9 cellular contexts compared by ENCODE assay signal in the genomic region with DNA sequence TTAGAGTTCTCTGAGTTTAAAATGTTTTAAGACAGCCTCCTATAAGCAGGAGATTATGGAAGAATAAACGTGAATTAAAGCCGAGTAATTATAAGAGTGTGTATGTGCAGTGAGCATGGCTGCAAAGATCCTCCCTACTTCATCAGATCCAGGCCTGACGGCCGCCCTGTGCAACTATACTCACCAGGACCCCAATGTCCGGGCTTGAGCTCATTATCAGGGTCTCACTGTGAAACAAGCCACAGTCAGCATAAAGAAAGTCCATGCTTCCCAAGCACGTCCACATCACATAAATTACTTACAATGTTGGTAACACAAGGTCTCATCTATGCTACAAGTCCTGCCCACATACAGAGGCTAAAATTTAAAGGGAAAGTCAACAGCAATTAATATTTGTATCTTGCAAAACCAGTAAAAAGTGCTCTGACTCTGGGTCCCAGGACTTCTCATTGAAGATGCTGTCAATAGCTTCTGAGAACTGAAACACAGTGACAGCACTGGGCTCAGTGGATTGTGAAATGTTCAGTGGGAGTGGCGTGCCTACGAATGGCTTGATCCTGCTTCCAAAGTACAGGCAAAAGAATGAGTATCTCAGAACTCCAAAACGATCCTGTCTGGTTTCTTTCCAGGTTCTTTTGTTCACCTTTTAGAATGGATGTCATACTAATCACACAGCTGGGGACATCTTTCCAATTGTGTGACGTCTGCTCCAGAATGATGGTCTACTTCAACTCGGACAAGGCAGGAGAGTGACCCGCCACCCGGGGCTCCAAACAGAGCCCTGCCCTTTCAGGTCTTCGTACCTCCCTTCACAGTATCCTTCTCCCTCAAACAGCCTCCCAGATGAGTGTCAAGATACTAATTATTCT.
DNase-seq lines count a peak whose midpoint lies in the region; FAIRE-seq and TF ChIP-seq lines count a peak whose summit lies in the region.
"Had no signal": no experiment of that assay in that cellular context is flagged by ENCODE, and none has a peak within 500 bp of the region (broad histone marks: within the 10 kb centered on the region; RNA-seq: fewer than 3 reads in every experiment).

No MANE protein-coding gene starts in this region.

- H3K4me1 ChIP-seq in ascending aorta (peaks cover 46 to 95% of the 10 kb centered on the region in 2 donors), hepatocyte (ENCODE audit: insufficient read depth) (peaks cover 47% of the 10 kb centered on the region), skeletal muscle satellite cell (ENCODE audit: control insufficient read depth, insufficient read depth, low read length) (peaks cover 57% of the 10 kb centered on the region), kidney (ENCODE audit: control insufficient read depth in 1 of 2, insufficient read depth in 1 of 2, low read depth in 1 of 2, low read length in 2 of 2) (peaks cover 36 to 37% of the 10 kb centered on the region in 2 donors)

- peak overlapping the region in 1 of 2 donors; percentile 23 for H3K4me3 ChIP-seq in ascending aorta
- H3K4me3 ChIP-seq in hepatocyte = no peak overlapping the region
- no peak overlapping the region for H3K4me3 ChIP-seq in skeletal muscle satellite cell (ENCODE audit: low read length)
- no peak overlapping the region for H3K4me3 ChIP-seq in kidney (ENCODE audit: low read length in 2 of 2)

- no peak overlapping the region for H3K4me2 ChIP-seq in hepatocyte
- peak overlapping the region; percentile 3 for H3K4me2 ChIP-seq in skeletal muscle satellite cell (ENCODE audit: low read length)

- H4K20me1 ChIP-seq in hepatocyte (ENCODE audit: insufficient read depth, poor library complexity, severe bottlenecking) = peaks cover 37% of the 10 kb centered on the region

- FAIRE-seq in GM12892 (lab: Jason Lieb, UNC) (peak; percentile 80), kidney (lab: Jason Lieb, UNC) (no peak)

- WGBS in hepatocyte (ENCODE audit: low lambda C conversion rate, missing lambda C conversion rate) = 75% methylated on average over 14 of the region's 14 CpGs

- TF ChIP-seq CTCF in ascending aorta (IDR thresholded peaks at IDR 0.05) (no peak), hepatocyte (IDR thresholded peaks at IDR 0.05; ENCODE audit: poor library complexity) (no peak), kidney (IDR thresholded peaks at IDR 0.05; ENCODE audit: borderline replicate concordance, extremely low read depth, insufficient read depth) (no peak)

- H3K79me2 ChIP-seq in hepatocyte = peaks cover 92% of the 10 kb centered on the region

- H3K4me3 Mint-ChIP-seq in activated CD4-positive, alpha-beta T cell treated with anti-CD3 and anti-CD28 coated beads, Interleukin-2, amount 10 ng/mL, durations not matched to agents 7 days and 5 days = no peak overlapping the region

- no peaks in the 10 kb centered on the region for H3K9me3 ChIP-seq in ascending aorta
- H3K9me3 ChIP-seq in hepatocyte (ENCODE audit: low read depth) = no peaks in the 10 kb centered on the region
- no peaks in the 10 kb centered on the region for H3K9me3 ChIP-seq in skeletal muscle satellite cell (replicated peaks; ENCODE audit: low read length)
- H3K9me3 ChIP-seq in kidney (ENCODE audit: control insufficient read depth in 1 of 2, low read length in 2 of 2) = no peaks in the 10 kb centered on the region

- intact Hi-C loops in ascending aorta (cut with DNase I) = no loop called here
- intact Hi-C loops in kidney (cut with DNase I) = no loop called here

- H3K4me1 Mint-ChIP-seq in activated CD4-positive, alpha-beta T cell treated with anti-CD3 and anti-CD28 coated beads, Interleukin-2, amount 10 ng/mL, durations not matched to agents 7 days and 5 days = peaks cover 34% of the 10 kb centered on the region

- no peak overlapping the region for H2AFZ ChIP-seq in hepatocyte

- DNase-seq in GM12892 (ENCODE audit: insufficient read length) = no peak
- DNase-seq in ascending aorta (ENCODE audit: low spot score in 2 of 2) = peak in 1 of 2 donors; percentile 90
- DNase-seq in hepatocyte (ENCODE audit: low spot score) = no peak
- DNase-seq in activated CD4-positive, alpha-beta T cell treated with anti-CD3 and anti-CD28 coated beads, Interleukin-2, amount 10 ng/mL, durations not matched to agents 7 days and 5 days = no peak
- no peak for DNase-seq in kidney
- DNase-seq in activated CD4-positive, alpha-beta T cell treated with anti-CD3 and anti-CD28 coated beads, Interleukin-2, amount 50 U/mL, for 48 hours = no peak
- no peak for DNase-seq in glomerular visceral epithelial cell (ENCODE audit: extremely low spot score)

- no peak for TF ChIP-seq POLR2A in GM12892 (IDR thresholded peaks at IDR 0.05; ENCODE audit: low read depth, low read length)

- H3K27ac Mint-ChIP-seq in activated CD4-positive, alpha-beta T cell treated with anti-CD3 and anti-CD28 coated beads, Interleukin-2, amount 10 ng/mL, durations not matched to agents 7 days and 5 days = no peak overlapping the region

- H3K36me3 Mint-ChIP-seq in activated CD4-positive, alpha-beta T cell treated with anti-CD3 and anti-CD28 coated beads, Interleukin-2, amount 10 ng/mL, durations not matched to agents 7 days and 5 days (ENCODE audit: low read depth) = no peaks in the 10 kb centered on the region

- H3K27me3 Mint-ChIP-seq in activated CD4-positive, alpha-beta T cell treated with anti-CD3 and anti-CD28 coated beads, Interleukin-2, amount 10 ng/mL, durations not matched to agents 7 days and 5 days = no peaks in the 10 kb centered on the region

- no peaks in the 10 kb centered on the region for H3K9me2 ChIP-seq in hepatocyte (replicated peaks; ENCODE audit: insufficient read depth)

- POLR2A ChIA-PET in activated CD4-positive, alpha-beta T cell treated with anti-CD3 and anti-CD28 coated beads, Interleukin-2, amount 10 ng/mL, durations not matched to agents 7 days and 5 days (lab: Charles Lee) = no interaction called here

- CTCF ChIA-PET in activated CD4-positive, alpha-beta T cell treated with anti-CD3 and anti-CD28 coated beads, Interleukin-2, amount 10 ng/mL, durations not matched to agents 7 days and 5 days (lab: Charles Lee) = interaction anchor here (1.0 kb wide), 1 partner anchor 62 kb away, joined by 3 read pairs; no protein-coding TSS in a partner anchor

- H3K27me3 ChIP-seq in ascending aorta (no peaks in the 10 kb centered on the region), hepatocyte (no peaks in the 10 kb centered on the region), skeletal muscle satellite cell (ENCODE audit: control insufficient read depth, insufficient read depth, low read length) (no peaks in the 10 kb centered on the region)

- H3K9ac ChIP-seq in skeletal muscle satellite cell (ENCODE audit: low read depth, low read length) = peak overlapping the region; percentile 87
- H3K9ac ChIP-seq in kidney (ENCODE audit: low read length in 2 of 2) = no peak overlapping the region

- H3K27ac ChIP-seq in ascending aorta = peak overlapping the region; percentile 92 to 94
- peak overlapping the region; percentile 44 for H3K27ac ChIP-seq in hepatocyte
- no peak overlapping the region for H3K27ac ChIP-seq in kidney (ENCODE audit: low read depth in 2 of 2, low read length in 2 of 2)
- H3K27ac ChIP-seq: epithelial cell of prostate had no signal

- H3K36me3 ChIP-seq in ascending aorta (no peaks in the 10 kb centered on the region), hepatocyte (replicated peaks; ENCODE audit: insufficient read depth, low read depth) (no peaks in the 10 kb centered on the region), skeletal muscle satellite cell (ENCODE audit: insufficient read depth, low read length) (no peaks in the 10 kb centered on the region), kidney (ENCODE audit: control insufficient read depth in 1 of 2, insufficient read depth in 2 of 2, low read length in 2 of 2) (no peaks in the 10 kb centered on the region)

- no peaks in the 10 kb centered on the region for H3K9me3 Mint-ChIP-seq in activated CD4-positive, alpha-beta T cell treated with anti-CD3 and anti-CD28 coated beads, Interleukin-2, amount 10 ng/mL, durations not matched to agents 7 days and 5 days

Comparison
In these comparisons a context has a peak if more than half of its experiments do, and no peak if none do; other contexts are left out.
1. H3K27ac ChIP-seq: peak in ascending aorta (2 of 2) and hepatocyte (single experiment); none in kidney (0 of 2).